In genomic region chr10:7512487-7512886, GRCh38 we compare ENCODE assay signal across 18 cellular contexts.
DNase-seq lines count a peak whose midpoint lies in the region; ATAC-seq, FAIRE-seq and TF ChIP-seq lines count a peak whose summit lies in the region.
"Had no signal": no experiment of that assay in that cellular context is flagged by ENCODE, and none has a peak within 500 bp of the region (broad histone marks: within the 10 kb centered on the region; RNA-seq: fewer than 3 reads in every experiment).

No MANE protein-coding gene starts in this region.

- POLR2A ChIA-PET in HepG2 (lab: Yijun Ruan, JAX) = no interaction called here
- POLR2A ChIA-PET in activated naive CD8-positive, alpha-beta T cell treated with anti-CD3 and anti-CD28 coated beads, Interleukin-2, amount 10 ng/mL, durations not matched to agents 7 days and 5 days (lab: Charles Lee) = no interaction called here

- H3K4me1 Mint-ChIP-seq in activated naive CD8-positive, alpha-beta T cell treated with anti-CD3 and anti-CD28 coated beads, Interleukin-2, amount 10 ng/mL, durations not matched to agents 7 days and 5 days = peaks cover 38% of the 10 kb centered on the region
- peaks cover 35% of the 10 kb centered on the region for H3K4me1 Mint-ChIP-seq in stimulated activated effector memory CD8-positive, alpha-beta T cell treated with anti-CD3 and anti-CD28 coated beads, Interleukin-12 subunit alpha, Interleukin-12 subunit beta, amount 100 ng/mL, for 72 hours

- TF ChIP-seq RAD21 in HepG2 (CRISPR knock-in tag; IDR thresholded peaks at IDR 0.05) = no peak

- CTCF ChIA-PET in HepG2 (lab: Yijun Ruan, JAX; ENCODE audit: low intra/inter-chr PET ratio, low total read pairs) = no interaction called here

- H3K9me3 ChIP-seq in HepG2 (ENCODE audit: low read length) = no peaks in the 10 kb centered on the region
- no peaks in the 10 kb centered on the region for H3K9me3 ChIP-seq in right lobe of liver
- no peaks in the 10 kb centered on the region for H3K9me3 ChIP-seq in vagina
- H3K9me3 ChIP-seq: ascending aorta, HAP-1, Peyer's patch had no signal

- ATAC-seq in HepG2 = peak; percentile 94
- ATAC-seq in right lobe of liver = no peak
- ATAC-seq in activated naive CD8-positive, alpha-beta T cell treated with anti-CD3 and anti-CD28 coated beads, Interleukin-2, amount 10 ng/mL, durations not matched to agents 7 days and 5 days (ENCODE audit: low read depth) = no peak
- no peak for ATAC-seq in stimulated activated effector memory CD8-positive, alpha-beta T cell treated with anti-CD3 and anti-CD28 coated beads, Interleukin-12 subunit alpha, Interleukin-12 subunit beta, amount 100 ng/mL, for 72 hours
- ATAC-seq in HG03135 (IDR thresholded peaks at IDR 0.05; ENCODE audit: unreplicated experiment) = no peak
- ATAC-seq in GM21717 (IDR thresholded peaks at IDR 0.05; ENCODE audit: unreplicated experiment) = no peak

- intact Hi-C loops in HepG2 (cut with micrococcal nuclease; ENCODE audit: unreplicated experiment) = no loop called here
- intact Hi-C loops in right lobe of liver (cut with DNase I) = no loop called here
- intact Hi-C loops in vagina (cut with DNase I) = no loop called here

- no peaks in the 10 kb centered on the region for H3K79me2 ChIP-seq in HepG2 (ENCODE audit: insufficient read depth, low read length)

- H3K27ac ChIP-seq in HepG2 (ENCODE audit: extremely low read length, insufficient read depth, low read length) = no peak overlapping the region
- H3K27ac ChIP-seq in right lobe of liver = no peak overlapping the region
- no peak overlapping the region for H3K27ac ChIP-seq in vagina
- H3K27ac ChIP-seq: ascending aorta, coronary artery, Peyer's patch had no signal

- H3K27me3 ChIP-seq in HepG2 (ENCODE audit: control insufficient read depth in 1 of 2, insufficient read depth in 2 of 2, low read length in 2 of 2) = peaks cover 0 to 5% of the 10 kb centered on the region in 2 experiments; a peak in 3 of 5 replicates
- H3K27me3 ChIP-seq in right lobe of liver = no peaks in the 10 kb centered on the region
- no peaks in the 10 kb centered on the region for H3K27me3 ChIP-seq in vagina
- H3K27me3 ChIP-seq: ascending aorta, Peyer's patch had no signal

- no peaks in the 10 kb centered on the region for H3K27me3 Mint-ChIP-seq in activated naive CD8-positive, alpha-beta T cell treated with anti-CD3 and anti-CD28 coated beads, Interleukin-2, amount 10 ng/mL, durations not matched to agents 7 days and 5 days
- H3K27me3 Mint-ChIP-seq: memory B cell had no signal

- no TSS peak for BruUV-seq in HepG2 (replicated peaks; lab: Mats Ljungman, UMichigan)

- peaks cover 40% of the 10 kb centered on the region for H3K36me3 Mint-ChIP-seq in activated naive CD8-positive, alpha-beta T cell treated with anti-CD3 and anti-CD28 coated beads, Interleukin-2, amount 10 ng/mL, durations not matched to agents 7 days and 5 days
- peaks cover 11% of the 10 kb centered on the region for H3K36me3 Mint-ChIP-seq in stimulated activated effector memory CD8-positive, alpha-beta T cell treated with anti-CD3 and anti-CD28 coated beads, Interleukin-12 subunit alpha, Interleukin-12 subunit beta, amount 100 ng/mL, for 72 hours

- in situ Hi-C loops in HepG2 (cut with HindIII; ENCODE audit: extremely low pct_ligation_motif_present, low pct_unique_long_range_greater_than_20kb) = no loop called here

- no peak for TF ChIP-seq CTCF in HepG2 (CRISPR knock-in tag; IDR thresholded peaks at IDR 0.05)
- no peak for TF ChIP-seq CTCF in right lobe of liver (IDR thresholded peaks at IDR 0.05)
- no peak for TF ChIP-seq CTCF in vagina (IDR thresholded peaks at IDR 0.05)

- H3K4me3 Mint-ChIP-seq in activated naive CD8-positive, alpha-beta T cell treated with anti-CD3 and anti-CD28 coated beads, Interleukin-2, amount 10 ng/mL, durations not matched to agents 7 days and 5 days = peak overlapping the region; percentile 54
- H3K4me3 Mint-ChIP-seq in stimulated activated effector memory CD8-positive, alpha-beta T cell treated with anti-CD3 and anti-CD28 coated beads, Interleukin-12 subunit alpha, Interleukin-12 subunit beta, amount 100 ng/mL, for 72 hours = no peak overlapping the region
- H3K4me3 Mint-ChIP-seq: memory B cell had no signal

- no peaks in the 10 kb centered on the region for H4K20me1 ChIP-seq in HepG2 (ENCODE audit: insufficient read depth, low read length)

- FAIRE-seq in HepG2 (lab: Jason Lieb, UNC) = no peak

- peak overlapping the region; percentile 58 for H3K4me2 ChIP-seq in HepG2 (ENCODE audit: low read depth, low read length)

- peak; percentile 36 for DNase-seq in HepG2 (ENCODE audit: low spot score)
- no peak for DNase-seq in right lobe of liver
- DNase-seq in Jurkat, Clone E6-1 (ENCODE audit: low read depth, low spot score) = peak; percentile 69
- no peak for DNase-seq in activated naive CD8-positive, alpha-beta T cell treated with anti-CD3 and anti-CD28 coated beads, Interleukin-2, amount 10 ng/mL, durations not matched to agents 7 days and 5 days
- DNase-seq in stimulated activated effector memory CD8-positive, alpha-beta T cell treated with anti-CD3 and anti-CD28 coated beads, Interleukin-12 subunit alpha, Interleukin-12 subunit beta, amount 100 ng/mL, for 72 hours (ENCODE audit: low spot score in 2 of 2) = no peak
- no peak for DNase-seq in vagina (ENCODE audit: extremely low spot score in 2 of 2)
- DNase-seq: DMS79 treated with DMSO at 0.1 percent for 48 hours, erythroblast, NCI-H187, NCI-H510A, occipital lobe, Peyer's patch had no signal

- H3K4me3 ChIP-seq in HepG2 (replicated peaks in 1 of 3; ENCODE audit: insufficient read depth in 1 of 3, low read depth in 2 of 3, low read length in 3 of 3) (peak overlapping the region in 1 of 3 experiments; percentile 50; a peak in 2 of 6 replicates), right lobe of liver (no peak overlapping the region), vagina (no peak overlapping the region)
- H3K4me3 ChIP-seq in Jurkat, Clone E6-1 (ENCODE audit: low read length) = peak overlapping the region; percentile 9; the same call in 1 of the 2 replicates
- H3K4me3 ChIP-seq: ascending aorta, coronary artery, HAP-1, Peyer's patch had no signal

- H3K36me3 ChIP-seq in HepG2 (replicated peaks in 1 of 2; ENCODE audit: control insufficient read depth in 1 of 2, insufficient read depth in 2 of 2, low read length in 2 of 2) = no peaks in the 10 kb centered on the region
- no peaks in the 10 kb centered on the region for H3K36me3 ChIP-seq in right lobe of liver
- H3K36me3 ChIP-seq in vagina = no peaks in the 10 kb centered on the region
- H3K36me3 ChIP-seq: ascending aorta, HAP-1, Peyer's patch had no signal

- WGBS in HepG2 (ENCODE audit: low lambda C conversion rate) = 5% methylated on average over 7 of the region's 7 CpGs
- 60% methylated on average over 4 of the region's 7 CpGs for WGBS in right lobe of liver (ENCODE audit: insufficient coverage, low coverage, low lambda C conversion rate, missing lambda C conversion rate)

- no peak for TF ChIP-seq POLR2A in HepG2 (IDR thresholded peaks at IDR 0.05; ENCODE audit: insufficient read depth in 1 of 2, low read depth in 2 of 2, low read length in 2 of 2)
- no peak for TF ChIP-seq POLR2A in right lobe of liver (IDR thresholded peaks at IDR 0.05)
- TF ChIP-seq POLR2A in vagina (IDR thresholded peaks at IDR 0.05) = no peak

- peaks cover 25% of the 10 kb centered on the region for H3K9me3 Mint-ChIP-seq in activated naive CD8-positive, alpha-beta T cell treated with anti-CD3 and anti-CD28 coated beads, Interleukin-2, amount 10 ng/mL, durations not matched to agents 7 days and 5 days
- H3K9me3 Mint-ChIP-seq in stimulated activated effector memory CD8-positive, alpha-beta T cell treated with anti-CD3 and anti-CD28 coated beads, Interleukin-12 subunit alpha, Interleukin-12 subunit beta, amount 100 ng/mL, for 72 hours = peaks cover 16% of the 10 kb centered on the region

- H3K27ac Mint-ChIP-seq in activated naive CD8-positive, alpha-beta T cell treated with anti-CD3 and anti-CD28 coated beads, Interleukin-2, amount 10 ng/mL, durations not matched to agents 7 days and 5 days = peak overlapping the region; percentile 81
- H3K27ac Mint-ChIP-seq in stimulated activated effector memory CD8-positive, alpha-beta T cell treated with anti-CD3 and anti-CD28 coated beads, Interleukin-12 subunit alpha, Interleukin-12 subunit beta, amount 100 ng/mL, for 72 hours = peak overlapping the region; percentile 75
- H3K27ac Mint-ChIP-seq: memory B cell had no signal

- no peak overlapping the region for H3K9ac ChIP-seq in HepG2 (ENCODE audit: insufficient read depth, low read depth, low read length)

- TF ChIP-seq EP300 in HepG2 (IDR thresholded peaks at IDR 0.05; ENCODE audit: low read depth in 2 of 2, low read length in 2 of 2) (no peak), HepG2 (CRISPR knock-in tag; IDR thresholded peaks at IDR 0.05; ENCODE audit: borderline replicate concordance) (no peak)

- no peak overlapping the region for H2AFZ ChIP-seq in HepG2 (ENCODE audit: low read length)

- H3K4me1 ChIP-seq in HepG2 (ENCODE audit: insufficient read depth, low read length) (peaks cover 21% of the 10 kb centered on the region), right lobe of liver (no peaks in the 10 kb centered on the region), vagina (no peaks in the 10 kb centered on the region)
- H3K4me1 ChIP-seq: ascending aorta, HAP-1, Peyer's patch had no signal

TF ChIP-seq in HepG2, 621 proteins besides CTCF, POLR2A, EP300 and RAD21 (continues in another document):
- TF ChIP-seq FOXA1 (IDR thresholded peaks at IDR 0.05) (no peak), FOXA1 (CRISPR knock-in tag; IDR thresholded peaks at IDR 0.05) (0 out of 2 replicates have a peak, but pooled peaks have one; percentile 43), FOXK1 (CRISPR knock-in tag; IDR thresholded peaks at IDR 0.05; ENCODE audit: borderline replicate concordance, low read depth) (0 out of 2 replicates have a peak, but pooled peaks have one; percentile 34), SIX4 (CRISPR knock-in tag; IDR thresholded peaks at IDR 0.05) (peak; percentile 95), GFI1 (CRISPR knock-in tag; IDR thresholded peaks at IDR 0.05; ENCODE audit: borderline replicate concordance) (no peak), POGZ (CRISPR knock-in tag; IDR thresholded peaks at IDR 0.05) (0 out of 2 replicates have a peak, but pooled peaks have one; percentile 18), GABPA (IDR thresholded peaks at IDR 0.05; ENCODE audit: low read depth, low read length) (no peak), GABPA (CRISPR knock-in tag; IDR thresholded peaks at IDR 0.05; ENCODE audit: low read depth) (0 out of 2 replicates have a peak, but pooled peaks have one; percentile 39)

Comparison
In these comparisons a context has a peak if more than half of its experiments do, and no peak if none do; other contexts are left out.
1. DNase-seq: peak in HepG2 (single experiment) and Jurkat, Clone E6-1 (single experiment); none in right lobe of liver (0 of 3), activated naive CD8-positive, alpha-beta T cell treated with anti-CD3 and anti-CD28 coated beads, Interleukin-2, amount 10 ng/mL, durations not matched to agents 7 days and 5 days (single experiment), stimulated activated effector memory CD8-positive, alpha-beta T cell treated with anti-CD3 and anti-CD28 coated beads, Interleukin-12 subunit alpha, Interleukin-12 subunit beta, amount 100 ng/mL, for 72 hours (0 of 2) and vagina (0 of 2).